12 cellular contexts compared by ENCODE assay signal in genomic region chr22:27139935-27140493, GRCh38.
DNase-seq lines count a peak whose midpoint lies in the region; ATAC-seq and TF ChIP-seq lines count a peak whose summit lies in the region.
"Had no signal": no experiment of that assay in that cellular context is flagged by ENCODE, and none has a peak within 500 bp of the region (broad histone marks: within the 10 kb centered on the region; RNA-seq: fewer than 3 reads in every experiment).

No MANE protein-coding gene starts in this region.

- no peaks in the 10 kb centered on the region for H3K27me3 ChIP-seq in cardiac muscle cell
- no peaks in the 10 kb centered on the region for H3K27me3 ChIP-seq in aorta (ENCODE audit: control insufficient read depth in 1 of 2, insufficient read depth in 2 of 2, low read length in 1 of 2)

- no peak overlapping the region for H3K4me3 ChIP-seq in cardiac muscle cell
- H3K4me3 ChIP-seq in aorta (ENCODE audit: low read length in 2 of 2): no peak overlapping the region
- H3K4me3 ChIP-seq: K562 had no signal

- H3K36me3 ChIP-seq in cardiac muscle cell: no peaks in the 10 kb centered on the region
- no peaks in the 10 kb centered on the region for H3K36me3 ChIP-seq in aorta (ENCODE audit: control insufficient read depth in 1 of 2, insufficient read depth in 2 of 2, low read length in 1 of 2)

- intact Hi-C loops in left ventricle myocardium superior (cut with micrococcal nuclease): no loop called here
- intact Hi-C loops in aorta (cut with DNase I): no loop called here

- WGBS in aorta, 2 donors: 7 to 12% methylated on average over 11 of the region's 11 CpGs

- TF ChIP-seq CTCF in cardiac muscle cell (IDR thresholded peaks at IDR 0.05; ENCODE audit: low read depth, low read length): no peak

- peak; percentile 82 to 88 for DNase-seq in cardiac muscle cell (ENCODE audit: low read depth in 1 of 2, low spot score in 1 of 2)
- no peak for DNase-seq in left ventricle myocardium superior
- DNase-seq in amniotic stem cell (lab: John Stamatoyannopoulos, UW): peak; percentile 24
- peak; percentile 73 for DNase-seq in kidney glomerular epithelial cell (lab: John Stamatoyannopoulos, UW)
- peak in 1 of 2 donors; percentile 59 for DNase-seq in aorta
- no peak for DNase-seq in NCI-H1436 (lab: John Stamatoyannopoulos, UW)
- no peak for DNase-seq in NCI-H2196 (lab: John Stamatoyannopoulos, UW; ENCODE audit: unreplicated experiment)
- no peak for DNase-seq in cerebellar cortex (ENCODE audit: low spot score)
- DNase-seq: activated CD8-positive, alpha-beta memory T cell treated with anti-CD3 and anti-CD28 coated beads, Interleukin-2, amount 50 U/mL, for 4 hours; cortex of kidney; T-helper 2 cell had no signal

- H3K4me1 ChIP-seq in cardiac muscle cell (ENCODE audit: low read depth) (peaks cover 12% of the 10 kb centered on the region), aorta (ENCODE audit: control insufficient read depth in 1 of 2, insufficient read depth in 2 of 2, low read length in 2 of 2) (no peaks in the 10 kb centered on the region)

- ATAC-seq in left ventricle myocardium superior (no peak), aorta (ENCODE audit: low FRiP score) (peak; percentile 56)
- ATAC-seq: K562 had no signal

- H3K9me3 ChIP-seq in cardiac muscle cell (ENCODE audit: low read depth): no peaks in the 10 kb centered on the region
- no peaks in the 10 kb centered on the region for H3K9me3 ChIP-seq in aorta (ENCODE audit: control insufficient read depth, low read length)

- H3K27ac ChIP-seq in cardiac muscle cell (peak overlapping the region; percentile 22), aorta (ENCODE audit: low read depth in 1 of 2, low read length in 2 of 2) (no peak overlapping the region)

Comparison
In these comparisons a context has a peak if more than half of its experiments do, and no peak if none do; other contexts are left out.
1. DNase-seq: peak in cardiac muscle cell (2 of 2), amniotic stem cell (single experiment) and kidney glomerular epithelial cell (single experiment); none in left ventricle myocardium superior (single experiment), NCI-H1436 (single experiment), NCI-H2196 (single experiment) and cerebellar cortex (single experiment).